3 cellular contexts compared by ENCODE assay signal in genomic region chr19:17080441-17080803, GRCh38.
TF ChIP-seq lines count a peak whose summit lies in the region.

No MANE protein-coding gene starts in this region.

TF ChIP-seq in SK-N-SH, 30 proteins besides CTCF, POLR2A, EP300 and RAD21:
- TF ChIP-seq POLR2AphosphoS5 (IDR thresholded peaks at IDR 0.05; ENCODE audit: low read depth, low read length) (no peak), CHD2 (IDR thresholded peaks at IDR 0.05; ENCODE audit: low read length, partially characterized antibody) (no peak), GABPA (IDR thresholded peaks at IDR 0.05; ENCODE audit: low read depth) (no peak), SMC3 (IDR thresholded peaks at IDR 0.05; ENCODE audit: low read depth, low read length) (no peak), FOXJ3 (CRISPR knock-in tag; IDR thresholded peaks at IDR 0.05) (no peak), FOXM1 (IDR thresholded peaks at IDR 0.05; ENCODE audit: low read depth) (no peak)
- TF ChIP-seq, protein P1, sequence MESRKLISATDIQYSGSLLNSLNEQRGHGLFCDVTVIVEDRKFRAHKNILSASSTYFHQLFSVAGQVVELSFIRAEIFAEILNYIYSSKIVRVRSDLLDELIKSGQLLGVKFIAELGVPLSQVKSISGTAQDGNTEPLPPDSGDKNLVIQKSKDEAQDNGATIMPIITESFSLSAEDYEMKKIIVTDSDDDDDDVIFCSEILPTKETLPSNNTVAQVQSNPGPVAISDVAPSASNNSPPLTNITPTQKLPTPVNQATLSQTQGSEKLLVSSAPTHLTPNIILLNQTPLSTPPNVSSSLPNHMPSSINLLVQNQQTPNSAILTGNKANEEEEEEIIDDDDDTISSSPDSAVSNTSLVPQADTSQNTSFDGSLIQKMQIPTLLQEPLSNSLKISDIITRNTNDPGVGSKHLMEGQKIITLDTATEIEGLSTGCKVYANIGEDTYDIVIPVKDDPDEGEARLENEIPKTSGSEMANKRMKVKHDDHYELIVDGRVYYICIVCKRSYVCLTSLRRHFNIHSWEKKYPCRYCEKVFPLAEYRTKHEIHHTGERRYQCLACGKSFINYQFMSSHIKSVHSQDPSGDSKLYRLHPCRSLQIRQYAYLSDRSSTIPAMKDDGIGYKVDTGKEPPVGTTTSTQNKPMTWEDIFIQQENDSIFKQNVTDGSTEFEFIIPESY (IDR thresholded peaks at IDR 0.05; ENCODE audit: borderline replicate concordance, low read depth) = no peak

TF ChIP-seq in SK-N-SH treated with all-trans-retinoic acid at 6 μM for 48 hours, 23 proteins besides CTCF, POLR2A, EP300 and RAD21:
- no peak for TF ChIP-seq SNAI2 (CRISPR knock-in tag; IDR thresholded peaks at IDR 0.05)
- no peak for TF ChIP-seq ZFP3 (CRISPR knock-in tag; IDR thresholded peaks at IDR 0.05)
- TF ChIP-seq ZNF8 (CRISPR knock-in tag; IDR thresholded peaks at IDR 0.05) = no peak
- TF ChIP-seq, protein P2, sequence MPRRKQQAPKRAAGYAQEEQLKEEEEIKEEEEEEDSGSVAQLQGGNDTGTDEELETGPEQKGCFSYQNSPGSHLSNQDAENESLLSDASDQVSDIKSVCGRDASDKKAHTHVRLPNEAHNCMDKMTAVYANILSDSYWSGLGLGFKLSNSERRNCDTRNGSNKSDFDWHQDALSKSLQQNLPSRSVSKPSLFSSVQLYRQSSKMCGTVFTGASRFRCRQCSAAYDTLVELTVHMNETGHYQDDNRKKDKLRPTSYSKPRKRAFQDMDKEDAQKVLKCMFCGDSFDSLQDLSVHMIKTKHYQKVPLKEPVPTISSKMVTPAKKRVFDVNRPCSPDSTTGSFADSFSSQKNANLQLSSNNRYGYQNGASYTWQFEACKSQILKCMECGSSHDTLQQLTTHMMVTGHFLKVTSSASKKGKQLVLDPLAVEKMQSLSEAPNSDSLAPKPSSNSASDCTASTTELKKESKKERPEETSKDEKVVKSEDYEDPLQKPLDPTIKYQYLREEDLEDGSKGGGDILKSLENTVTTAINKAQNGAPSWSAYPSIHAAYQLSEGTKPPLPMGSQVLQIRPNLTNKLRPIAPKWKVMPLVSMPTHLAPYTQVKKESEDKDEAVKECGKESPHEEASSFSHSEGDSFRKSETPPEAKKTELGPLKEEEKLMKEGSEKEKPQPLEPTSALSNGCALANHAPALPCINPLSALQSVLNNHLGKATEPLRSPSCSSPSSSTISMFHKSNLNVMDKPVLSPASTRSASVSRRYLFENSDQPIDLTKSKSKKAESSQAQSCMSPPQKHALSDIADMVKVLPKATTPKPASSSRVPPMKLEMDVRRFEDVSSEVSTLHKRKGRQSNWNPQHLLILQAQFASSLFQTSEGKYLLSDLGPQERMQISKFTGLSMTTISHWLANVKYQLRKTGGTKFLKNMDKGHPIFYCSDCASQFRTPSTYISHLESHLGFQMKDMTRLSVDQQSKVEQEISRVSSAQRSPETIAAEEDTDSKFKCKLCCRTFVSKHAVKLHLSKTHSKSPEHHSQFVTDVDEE (CRISPR knock-in tag; IDR thresholded peaks at IDR 0.05) = no peak
- TF ChIP-seq CSDC2 (CRISPR knock-in tag; IDR thresholded peaks at IDR 0.05) = no peak

TF ChIP-seq in HepG2, 621 proteins besides CTCF, POLR2A, EP300 and RAD21:
- TF ChIP-seq ELF1 (CRISPR knock-in tag; IDR thresholded peaks at IDR 0.05) (no peak), CCDC6 (CRISPR knock-in tag; IDR thresholded peaks at IDR 0.05) (no peak), CHD4 (IDR thresholded peaks at IDR 0.05; ENCODE audit: borderline replicate concordance, low read length) (peak; percentile 67; the same call in 1 of the 2 replicates), RXRA (CRISPR knock-in tag; IDR thresholded peaks at IDR 0.05) (no peak), LCORL (IDR thresholded peaks at IDR 0.05) (no peak), LCORL (CRISPR knock-in tag; IDR thresholded peaks at IDR 0.05) (0 out of 2 replicates have a peak, but pooled peaks have one; percentile 20), ZMYM3 (CRISPR knock-in tag; IDR thresholded peaks at IDR 0.05) (peak; percentile 51; the same call in 1 of the 2 replicates), ZNF121 (CRISPR knock-in tag; IDR thresholded peaks at IDR 0.05) (peak; percentile 98), ZMYM4 (CRISPR knock-in tag; IDR thresholded peaks at IDR 0.05) (no peak), U2AF2 (IDR thresholded peaks at IDR 0.05; ENCODE audit: low read depth, low read length) (no peak), NAIF1 (CRISPR knock-in tag; IDR thresholded peaks at IDR 0.05; ENCODE audit: borderline replicate concordance) (peak; percentile 51; the same call in 1 of the 2 replicates), ARID4A (CRISPR knock-in tag; IDR thresholded peaks at IDR 0.05; ENCODE audit: borderline replicate concordance) (no peak), CHCHD3 (CRISPR knock-in tag; IDR thresholded peaks at IDR 0.05) (no peak), HNRNPH1 (optimal IDR thresholded peaks at IDR 0.05; ENCODE audit: low read depth, low read length) (no peak), SKIL (CRISPR knock-in tag; IDR thresholded peaks at IDR 0.05; ENCODE audit: borderline replicate concordance) (no peak), ZNF234 (CRISPR knock-in tag; conservative IDR thresholded peaks at IDR 0.05) (no peak), MTERF4 (CRISPR knock-in tag; IDR thresholded peaks at IDR 0.05) (no peak), YEATS4 (CRISPR knock-in tag; IDR thresholded peaks at IDR 0.05; ENCODE audit: borderline replicate concordance) (0 out of 2 replicates have a peak, but pooled peaks have one; percentile 3), ATF1 (CRISPR knock-in tag; IDR thresholded peaks at IDR 0.05) (no peak), ATF7 (IDR thresholded peaks at IDR 0.05) (0 out of 2 replicates have a peak, but pooled peaks have one; percentile 52), ATF7 (CRISPR knock-in tag; IDR thresholded peaks at IDR 0.05) (no peak), SRSF4 (IDR thresholded peaks at IDR 0.05; ENCODE audit: low read depth, low read length, poor library complexity, severe bottlenecking) (no peak)
- TF ChIP-seq, protein P3, sequence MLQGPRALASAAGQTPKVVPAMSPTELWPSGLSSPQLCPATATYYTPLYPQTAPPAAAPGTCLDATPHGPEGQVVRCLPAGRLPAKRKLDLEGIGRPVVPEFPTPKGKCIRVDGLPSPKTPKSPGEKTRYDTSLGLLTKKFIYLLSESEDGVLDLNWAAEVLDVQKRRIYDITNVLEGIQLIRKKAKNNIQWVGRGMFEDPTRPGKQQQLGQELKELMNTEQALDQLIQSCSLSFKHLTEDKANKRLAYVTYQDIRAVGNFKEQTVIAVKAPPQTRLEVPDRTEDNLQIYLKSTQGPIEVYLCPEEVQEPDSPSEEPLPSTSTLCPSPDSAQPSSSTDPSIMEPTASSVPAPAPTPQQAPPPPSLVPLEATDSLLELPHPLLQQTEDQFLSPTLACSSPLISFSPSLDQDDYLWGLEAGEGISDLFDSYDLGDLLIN (CRISPR knock-in tag; IDR thresholded peaks at IDR 0.05; ENCODE audit: borderline replicate concordance) = no peak
- TF ChIP-seq, protein P4, sequence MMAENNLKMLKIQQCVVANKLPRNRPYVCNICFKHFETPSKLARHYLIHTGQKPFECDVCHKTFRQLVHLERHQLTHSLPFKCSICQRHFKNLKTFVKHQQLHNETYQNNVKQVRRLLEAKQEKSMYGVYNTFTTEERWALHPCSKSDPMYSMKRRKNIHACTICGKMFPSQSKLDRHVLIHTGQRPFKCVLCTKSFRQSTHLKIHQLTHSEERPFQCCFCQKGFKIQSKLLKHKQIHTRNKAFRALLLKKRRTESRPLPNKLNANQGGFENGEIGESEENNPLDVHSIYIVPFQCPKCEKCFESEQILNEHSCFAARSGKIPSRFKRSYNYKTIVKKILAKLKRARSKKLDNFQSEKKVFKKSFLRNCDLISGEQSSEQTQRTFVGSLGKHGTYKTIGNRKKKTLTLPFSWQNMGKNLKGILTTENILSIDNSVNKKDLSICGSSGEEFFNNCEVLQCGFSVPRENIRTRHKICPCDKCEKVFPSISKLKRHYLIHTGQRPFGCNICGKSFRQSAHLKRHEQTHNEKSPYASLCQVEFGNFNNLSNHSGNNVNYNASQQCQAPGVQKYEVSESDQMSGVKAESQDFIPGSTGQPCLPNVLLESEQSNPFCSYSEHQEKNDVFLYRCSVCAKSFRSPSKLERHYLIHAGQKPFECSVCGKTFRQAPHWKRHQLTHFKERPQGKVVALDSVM (CRISPR knock-in tag; IDR thresholded peaks at IDR 0.05) = peak; percentile 60; the same call in 1 of the 2 replicates
